Comparison of ENCODE assay signal across 8 cellular contexts in genomic region chr15:55277116-55277564, GRCh38. TPM values are rescaled to one million over a fixed set of nuclear protein-coding genes. Genes with fewer than 3 reads are reported as not detected.
DNase-seq lines count a peak whose midpoint lies in the region; ATAC-seq, FAIRE-seq and TF ChIP-seq lines count a peak whose summit lies in the region.

No MANE protein-coding gene starts in this region.

- 46 to 76% (median 64%) methylated on average over 7 of the region's 7 CpGs for WGBS in small intestine, 3 donors

- H3K27ac ChIP-seq in small intestine (ENCODE audit: low read depth in 1 of 2, low read length in 1 of 2) (peak overlapping the region; percentile 52 to 91), RWPE1 (no peak overlapping the region)

- peaks cover 86% of the 10 kb centered on the region for H3K4me1 Mint-ChIP-seq in activated CD8-positive, alpha-beta T cell treated with anti-CD3 and anti-CD28 coated beads, Interleukin-2, amount 10 ng/mL, durations not matched to agents 7 days and 5 days (ENCODE audit: low read depth)

- CTCF ChIA-PET in activated CD8-positive, alpha-beta T cell treated with anti-CD3 and anti-CD28 coated beads, Interleukin-2, amount 10 ng/mL, durations not matched to agents 7 days and 5 days (lab: Charles Lee), result interaction anchor here (0.8 to 2.4 kb wide), 8 partner anchors 10 to 80 kb away, joined by 3 to 27 read pairs (median 4); partner anchors contain the start of gene RSL24D1
- CTCF ChIA-PET in RWPE1 (lab: Yijun Ruan, JAX), result no interaction called here

- no peak for TF ChIP-seq CTCF in RWPE1 (conservative IDR thresholded peaks at IDR 0.05; ENCODE audit: low read depth)

- no peak for FAIRE-seq in small intestine (lab: Jason Lieb, UNC)

- DNase-seq in AML-193 (lab: John Stamatoyannopoulos, UW) (peak; percentile 83 to 86), small intestine (no peak), NCI-H446 treated with DMSO at 0.1 percent for 48 hours (lab: John Stamatoyannopoulos, UW) (no peak), RPMI8226 (no peak), RWPE1 (ENCODE audit: low spot score) (no peak)
- peak; percentile 85 for DNase-seq in activated CD8-positive, alpha-beta T cell treated with anti-CD3 and anti-CD28 coated beads, Interleukin-2, amount 10 ng/mL, durations not matched to agents 7 days and 5 days

- H3K27ac Mint-ChIP-seq in activated CD8-positive, alpha-beta T cell treated with anti-CD3 and anti-CD28 coated beads, Interleukin-2, amount 10 ng/mL, durations not matched to agents 7 days and 5 days, result peak overlapping the region; percentile 97

- no peaks in the 10 kb centered on the region for H3K27me3 Mint-ChIP-seq in activated CD8-positive, alpha-beta T cell treated with anti-CD3 and anti-CD28 coated beads, Interleukin-2, amount 10 ng/mL, durations not matched to agents 7 days and 5 days (ENCODE audit: low read depth)

- H3K36me3 Mint-ChIP-seq in activated CD8-positive, alpha-beta T cell treated with anti-CD3 and anti-CD28 coated beads, Interleukin-2, amount 10 ng/mL, durations not matched to agents 7 days and 5 days (ENCODE audit: low read depth), result peaks cover 69% of the 10 kb centered on the region

- POLR2A ChIA-PET in activated CD8-positive, alpha-beta T cell treated with anti-CD3 and anti-CD28 coated beads, Interleukin-2, amount 10 ng/mL, durations not matched to agents 7 days and 5 days (lab: Charles Lee), result interaction anchor here (1.0 to 2.7 kb wide), 5 partner anchors 9 to 26 kb away, joined by 4 to 23 read pairs (median 7); no protein-coding TSS in a partner anchor
- POLR2A ChIA-PET in RWPE1 (lab: Yijun Ruan, JAX; ENCODE audit: low non-redundant PET), result no interaction called here

- H3K9me3 Mint-ChIP-seq in activated CD8-positive, alpha-beta T cell treated with anti-CD3 and anti-CD28 coated beads, Interleukin-2, amount 10 ng/mL, durations not matched to agents 7 days and 5 days (ENCODE audit: insufficient read depth), result peaks cover 7% of the 10 kb centered on the region

- no peaks in the 10 kb centered on the region for H3K27me3 ChIP-seq in small intestine (ENCODE audit: control insufficient read depth in 2 of 2, insufficient read depth in 2 of 2, low read length in 2 of 2)

- no peak overlapping the region for H3K4me3 ChIP-seq in small intestine (ENCODE audit: low read depth in 1 of 2, low read length in 2 of 2)

- no peaks in the 10 kb centered on the region for H3K9me3 ChIP-seq in small intestine (ENCODE audit: control insufficient read depth, low read depth)

- ATAC-seq in GM19452 (IDR thresholded peaks at IDR 0.05; ENCODE audit: unreplicated experiment), result peak; percentile 51
- peak; percentile 45 for ATAC-seq in HG03460 (IDR thresholded peaks at IDR 0.05; ENCODE audit: unreplicated experiment)
- peak; percentile 64 for ATAC-seq in activated CD8-positive, alpha-beta T cell treated with anti-CD3 and anti-CD28 coated beads, Interleukin-2, amount 10 ng/mL, durations not matched to agents 7 days and 5 days

- no peaks in the 10 kb centered on the region for H3K36me3 ChIP-seq in small intestine (ENCODE audit: control insufficient read depth in 2 of 2, insufficient read depth in 2 of 2, low read length in 2 of 2)

- H3K4me3 Mint-ChIP-seq in activated CD8-positive, alpha-beta T cell treated with anti-CD3 and anti-CD28 coated beads, Interleukin-2, amount 10 ng/mL, durations not matched to agents 7 days and 5 days, result peak overlapping the region; percentile 70

- H3K4me1 ChIP-seq in small intestine (ENCODE audit: control insufficient read depth in 2 of 2, insufficient read depth in 1 of 2, low read depth in 1 of 2, low read length in 1 of 2), result no peaks in the 10 kb centered on the region

RNA-seq across cellular contexts. Expression of gene RAB27A, which starts 12.5 kb away (rescaled TPM):
- total RNA-seq in activated CD8-positive, alpha-beta T cell treated with anti-CD3 and anti-CD28 coated beads, Interleukin-2, amount 10 ng/mL, durations not matched to agents 7 days and 5 days, result 100 to 1,000 TPM; 102 to 105 TPM
- polyA plus RNA-seq in small intestine, result 10 to 100 TPM; 24.8 to 52.3 (median 30.3) TPM

RNA-seq across cellular contexts. Expression of gene PIGBOS1, which starts 41.8 kb away (rescaled TPM):
- 10 to 100 TPM in 1 of 2 experiments, 1 to 10 TPM in 1; 8.9 to 12.2 TPM for total RNA-seq in activated CD8-positive, alpha-beta T cell treated with anti-CD3 and anti-CD28 coated beads, Interleukin-2, amount 10 ng/mL, durations not matched to agents 7 days and 5 days
- 10 to 100 TPM; 18.8 to 23.2 (median 22.8) TPM for polyA plus RNA-seq in small intestine

RNA-seq across cellular contexts. Expression of gene PIGB, which starts 41.9 kb away (rescaled TPM):
- total RNA-seq in activated CD8-positive, alpha-beta T cell treated with anti-CD3 and anti-CD28 coated beads, Interleukin-2, amount 10 ng/mL, durations not matched to agents 7 days and 5 days, result 10 to 100 TPM; 16.4 to 23.7 TPM
- 10 to 100 TPM in 2 of 3 donors, 1 to 10 TPM in 1; 9.7 to 20.1 (median 11.5) TPM for polyA plus RNA-seq in small intestine

Comparison
In these comparisons a context has a peak if more than half of its experiments do, and no peak if none do; other contexts are left out.
1. DNase-seq: peak in AML-193 (2 of 2) and activated CD8-positive, alpha-beta T cell treated with anti-CD3 and anti-CD28 coated beads, Interleukin-2, amount 10 ng/mL, durations not matched to agents 7 days and 5 days (single experiment); none in small intestine (single experiment), NCI-H446 treated with DMSO at 0.1 percent for 48 hours (single experiment), RPMI8226 (single experiment) and RWPE1 (single experiment).
2. Peak in every context shown above with its lines, with median percentiles within 50 percentile points of each other: ATAC-seq.